24 cellular contexts compared by ENCODE assay signal in the genomic region with DNA sequence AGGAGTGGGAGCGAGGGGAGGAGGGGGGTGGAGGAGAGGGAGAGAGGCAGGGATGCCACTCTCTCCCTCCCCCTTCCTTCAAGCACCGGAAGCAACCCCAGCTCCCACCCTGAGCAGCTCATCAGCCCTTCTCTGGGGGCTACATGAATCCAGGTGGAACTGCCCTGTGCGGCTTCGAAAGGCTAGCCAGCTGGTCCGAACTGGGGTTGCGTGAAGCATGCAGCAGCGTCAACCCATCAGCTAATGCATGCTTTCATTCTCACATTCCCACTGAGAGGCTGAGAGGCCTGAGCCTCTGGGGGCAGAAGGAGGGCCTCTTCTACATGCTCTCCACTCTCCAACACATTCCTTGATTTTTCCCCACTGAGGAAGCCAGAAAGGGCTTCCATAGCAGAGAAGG. TPM values are rescaled to one million over a fixed set of nuclear protein-coding genes. Genes with fewer than 3 reads are reported as not detected.
"Had no signal": no experiment of that assay in that cellular context is flagged by ENCODE, and none has a peak within 500 bp of the region (broad histone marks: within the 10 kb centered on the region; RNA-seq: fewer than 3 reads in every experiment).

No MANE protein-coding gene starts in this region.

- H3K4me2 ChIP-seq: hepatocyte had no signal

- H3K27ac Mint-ChIP-seq: activated naive CD8-positive, alpha-beta T cell; activated T-cell treated with anti-CD3 and anti-CD28 coated beads, Interleukin-2, amount 50 U/mL, for 72 hours; dendritic cell treated with granulocyte-macrophage colony-stimulating factor and Interleukin-4, amounts not matched to agents 40 ng/mL and 50 ng/mL, for 4 days; nephron; type B pancreatic cell had no signal

- H3K36me3 ChIP-seq: esophagus squamous epithelium, prostate gland, stomach had no signal

- DNase-seq: activated CD4-positive, CD25-positive, alpha-beta regulatory T cell treated with anti-CD3 and anti-CD28 coated beads, Interleukin-2, amount 50 U/mL, for 72 hours; activated CD8-positive, alpha-beta memory T cell treated with anti-CD3 and anti-CD28 coated beads for 24 hours; activated CD8-positive, alpha-beta memory T cell treated with anti-CD3 and anti-CD28 coated beads, Interleukin-2, amount 50 U/mL, for 48 hours; activated gamma-delta T cell treated with Interleukin-2 at 50 U/mL for 16 hours; activated T-cell treated with anti-CD3 and anti-CD28 coated beads, Interleukin-2, amount 50 U/mL, for 72 hours; effector memory CD4-positive, alpha-beta T cell; esophagus squamous epithelium; islet precursor cell; midbrain; right cardiac atrium; stomach; T1000 had no signal

- H3K4me3 ChIP-seq: esophagus squamous epithelium, hepatocyte, lung, prostate gland, stomach had no signal

- H3K9me3 Mint-ChIP-seq: activated T-cell treated with anti-CD3 and anti-CD28 coated beads, Interleukin-2, amount 50 U/mL, for 72 hours; dendritic cell treated with granulocyte-macrophage colony-stimulating factor and Interleukin-4, amounts not matched to agents 40 ng/mL and 50 ng/mL, for 4 days; nephron; type B pancreatic cell had no signal

- H3K79me2 ChIP-seq: hepatocyte had no signal

- H2AFZ ChIP-seq: hepatocyte had no signal

- H3K36me3 Mint-ChIP-seq: activated naive CD8-positive, alpha-beta T cell; type B pancreatic cell had no signal

- H3K4me3 Mint-ChIP-seq: activated naive CD8-positive, alpha-beta T cell; activated T-cell treated with anti-CD3 and anti-CD28 coated beads, Interleukin-2, amount 50 U/mL, for 72 hours; dendritic cell treated with granulocyte-macrophage colony-stimulating factor and Interleukin-4, amounts not matched to agents 40 ng/mL and 50 ng/mL, for 4 days; type B pancreatic cell had no signal

- ATAC-seq: activated T-cell treated with anti-CD3 and anti-CD28 coated beads, Interleukin-2, amount 50 U/mL, for 72 hours; left lobe of liver; right cardiac atrium had no signal

- H3K4me1 ChIP-seq: prostate gland had no signal

- H3K27ac ChIP-seq: esophagus squamous epithelium, hepatocyte, prostate gland, stomach had no signal

RNA-seq across cellular contexts. Expression of gene RXRG, which starts 5.6 kb away (rescaled TPM):
- total RNA-seq: activated T-cell treated with anti-CD3 and anti-CD28 coated beads, Interleukin-2, amount 50 U/mL, for 72 hours; chondrocyte; glomerular endothelial cell; osteoblast; T-helper 1 cell treated with Interleukin-12 subunit alpha and Interleukin-12 subunit beta and Interleukin-4 antibody, amounts not matched to agents 30 ng/mL and 1 ng/mL, for 36 hours had no signal
